Comparison of ENCODE assay signal across 8 cellular contexts in genomic region chr7:4610768-4611467, GRCh38.
DNase-seq lines count a peak whose midpoint lies in the region; ATAC-seq and TF ChIP-seq lines count a peak whose summit lies in the region.

No MANE protein-coding gene starts in this region.

- H4K20me1 ChIP-seq in KMS-11 (ENCODE audit: insufficient read depth) = no peaks in the 10 kb centered on the region

- 50 to 61% (median 54%) methylated on average over 8 of the region's 8 CpGs for WGBS in psoas muscle, 3 donors

- no peaks in the 10 kb centered on the region for H3K4me1 ChIP-seq in KMS-11 (ENCODE audit: low read depth, poor library complexity, severe bottlenecking)
- H3K4me1 ChIP-seq in psoas muscle = peaks cover 15% of the 10 kb centered on the region

- H3K9ac ChIP-seq in KMS-11 = no peak overlapping the region

- no peak overlapping the region for H3K4me2 ChIP-seq in KMS-11

- ATAC-seq in GM19351 (IDR thresholded peaks at IDR 0.05; ENCODE audit: unreplicated experiment) (peak; percentile 84), psoas muscle (peak; percentile 29 to 67 (median 52)), HG03135 (IDR thresholded peaks at IDR 0.05; ENCODE audit: unreplicated experiment) (no peak)

- no peaks in the 10 kb centered on the region for H3K36me3 ChIP-seq in KMS-11 (ENCODE audit: insufficient read depth)
- no peaks in the 10 kb centered on the region for H3K36me3 ChIP-seq in psoas muscle (ENCODE audit: insufficient read depth in 1 of 2, low read depth in 1 of 2)

- H2AFZ ChIP-seq in KMS-11 (ENCODE audit: low read depth) = no peak overlapping the region

- H3K27me3 ChIP-seq in KMS-11 (ENCODE audit: insufficient read depth, low read depth) (no peaks in the 10 kb centered on the region), psoas muscle (ENCODE audit: insufficient read depth in 3 of 3, low read length in 2 of 3) (no peaks in the 10 kb centered on the region)

- no peaks in the 10 kb centered on the region for H3K9me3 ChIP-seq in psoas muscle

- peak; percentile 81 for DNase-seq in CD1c-positive myeloid dendritic cell (ENCODE audit: extremely low spot score)
- peak; percentile 85 to 86 for DNase-seq in SHP77 (lab: John Stamatoyannopoulos, UW)
- peak; percentile 76 for DNase-seq in activated effector memory CD4-positive, alpha-beta T cell treated with anti-CD3 and anti-CD28 coated beads, Interleukin-2, amount 50 U/mL, for 16 hours
- peak; percentile 50 for DNase-seq in glomerular endothelial cell (ENCODE audit: extremely low read depth, low read depth, low spot score)
- DNase-seq in psoas muscle = no peak

- H3K79me2 ChIP-seq in KMS-11 (ENCODE audit: insufficient read depth, low read depth) = no peaks in the 10 kb centered on the region

- intact Hi-C loops in psoas muscle (cut with DNase I) = loop anchor here (1.0 to 10.0 kb wide), 2 partner anchors 20 to 144 kb away; no protein-coding TSS in a partner anchor

- H3K27ac ChIP-seq in KMS-11 = no peak overlapping the region
- H3K27ac ChIP-seq in psoas muscle = no peak overlapping the region

- no peak overlapping the region for H3K4me3 ChIP-seq in KMS-11 (IDR thresholded peaks at IDR 0.05; ENCODE audit: insufficient read depth, low read depth, low read length)
- H3K4me3 ChIP-seq in psoas muscle = no peak overlapping the region

- peak; percentile 94 for TF ChIP-seq CTCF in KMS-11 (conservative IDR thresholded peaks at IDR 0.05; ENCODE audit: low read depth, low read length)
- peak; percentile 86 for TF ChIP-seq CTCF in psoas muscle (IDR thresholded peaks at IDR 0.05)

Comparison
In these comparisons a context has a peak if more than half of its experiments do, and no peak if none do; other contexts are left out.
1. DNase-seq: peak in CD1c-positive myeloid dendritic cell (single experiment), SHP77 (2 of 2), activated effector memory CD4-positive, alpha-beta T cell treated with anti-CD3 and anti-CD28 coated beads, Interleukin-2, amount 50 U/mL, for 16 hours (single experiment) and glomerular endothelial cell (single experiment); none in psoas muscle (0 of 2).